ENCODE assay signal across 9 cellular contexts in the genomic region with DNA sequence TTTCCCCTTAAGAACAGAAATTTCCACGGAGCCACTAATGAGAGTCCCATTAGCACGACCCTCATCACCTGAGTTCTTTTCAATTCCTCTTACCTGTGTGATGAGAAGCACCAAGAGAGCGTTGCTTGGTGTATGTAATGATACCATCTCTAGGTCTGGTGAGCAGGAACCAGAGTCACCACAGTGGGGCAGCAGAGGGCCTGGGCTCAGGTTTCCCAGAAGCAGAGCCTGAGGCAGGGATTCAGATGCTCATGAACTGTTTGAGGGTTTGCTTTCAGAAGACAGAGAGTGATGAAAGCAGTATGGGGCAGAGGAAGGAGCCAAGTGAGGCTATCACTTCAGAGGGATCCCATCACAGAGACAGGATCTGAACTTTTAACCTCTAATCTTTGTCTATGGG. TPM values are rescaled to one million over a fixed set of nuclear protein-coding genes. Genes with fewer than 3 reads are reported as not detected.
DNase-seq lines count a peak whose midpoint lies in the region; TF ChIP-seq lines count a peak whose summit lies in the region.
"Had no signal": no experiment of that assay in that cellular context is flagged by ENCODE, and none has a peak within 500 bp of the region (broad histone marks: within the 10 kb centered on the region; RNA-seq: fewer than 3 reads in every experiment).

No MANE protein-coding gene starts in this region.

- peak overlapping the region; percentile 29 for H3K27ac Mint-ChIP-seq in neural progenitor cell
- H3K27ac Mint-ChIP-seq: brain had no signal

- H3K4me2 ChIP-seq in neural progenitor cell = no peak overlapping the region

- no peak overlapping the region for H3K4me3 ChIP-seq in neural progenitor cell

- H3K27me3 Mint-ChIP-seq in neural progenitor cell (ENCODE audit: insufficient read depth, low read depth) = peaks cover 16% of the 10 kb centered on the region

- peaks cover 10% of the 10 kb centered on the region for H3K27me3 ChIP-seq in neural progenitor cell

- no peaks in the 10 kb centered on the region for H3K36me3 Mint-ChIP-seq in neural progenitor cell
- H3K36me3 Mint-ChIP-seq: brain had no signal

- no peaks in the 10 kb centered on the region for H3K9me3 ChIP-seq in neural progenitor cell (ENCODE audit: low read depth)

- peak; percentile 16 for TF ChIP-seq CTCF in neural progenitor cell (IDR thresholded peaks at IDR 0.05)

- H2AFZ ChIP-seq in neural progenitor cell (replicated peaks) = no peak overlapping the region

- CTCF ChIA-PET in HEK293T (lab: Yijun Ruan, JAX) = no interaction called here

- H3K79me2 ChIP-seq in neural progenitor cell (ENCODE audit: low read depth) = no peaks in the 10 kb centered on the region

- no peak overlapping the region for H3K27ac ChIP-seq in neural progenitor cell

- in situ Hi-C loops in G401 (cut with HindIII; ENCODE audit: low sequenced_read_pairs) = no loop called here

- no peaks in the 10 kb centered on the region for H3K4me1 ChIP-seq in neural progenitor cell

- H3K4me3 Mint-ChIP-seq in neural progenitor cell = no peak overlapping the region
- H3K4me3 Mint-ChIP-seq: brain had no signal

- POLR2A ChIA-PET in HEK293T (lab: Yijun Ruan, JAX) = no interaction called here

- peaks cover 28% of the 10 kb centered on the region for H3K4me1 Mint-ChIP-seq in neural progenitor cell

- H4K20me1 ChIP-seq in neural progenitor cell (ENCODE audit: low read depth) = peaks cover 4% of the 10 kb centered on the region

- H3K36me3 ChIP-seq in neural progenitor cell = no peaks in the 10 kb centered on the region

- H3K9ac ChIP-seq in neural progenitor cell = no peak overlapping the region

- DNase-seq in G401 (ENCODE audit: low spot score) = peak; percentile 43
- DNase-seq in NAMALWA (ENCODE audit: low spot score) = peak; percentile 81
- DNase-seq in activated T-cell treated with anti-CD3 and anti-CD28 coated beads, Interleukin-2, amount 50 U/mL, for 48 hours = peak; percentile 62 to 72
- no peak for DNase-seq in neural progenitor cell (ENCODE audit: low spot score)
- DNase-seq in kidney glomerular epithelial cell (lab: John Stamatoyannopoulos, UW) = no peak
- DNase-seq in HuH-7.5 (ENCODE audit: low spot score) = no peak
- DNase-seq in COR-L47 (lab: John Stamatoyannopoulos, UW) = no peak
- no peak for DNase-seq in HEK293T (ENCODE audit: extremely low spot score)

- H3K9me3 Mint-ChIP-seq in neural progenitor cell = peaks cover 4% of the 10 kb centered on the region

- peaks cover 5% of the 10 kb centered on the region for H3F3A ChIP-seq in neural progenitor cell (ENCODE audit: low read depth)

TF ChIP-seq in HEK293T, 16 proteins besides CTCF, POLR2A, EP300 and RAD21:
- no peak for TF ChIP-seq FOXA1 (IDR thresholded peaks at IDR 0.05)
- no peak for TF ChIP-seq L3MBTL2 (conservative IDR thresholded peaks at IDR 0.05)
- TF ChIP-seq FOXK2 (IDR thresholded peaks at IDR 0.05) = no peak
- no peak for TF ChIP-seq SUZ12 (IDR thresholded peaks at IDR 0.05)
- TF ChIP-seq BHLHE40 (IDR thresholded peaks at IDR 0.05; ENCODE audit: borderline replicate concordance) = no peak
- no peak for TF ChIP-seq NFRKB (IDR thresholded peaks at IDR 0.05)
- no peak for TF ChIP-seq LEF1 (IDR thresholded peaks at IDR 0.05; ENCODE audit: borderline replicate concordance)
- TF ChIP-seq ARNT (IDR thresholded peaks at IDR 0.05) = no peak
- no peak for TF ChIP-seq ZNF384 (IDR thresholded peaks at IDR 0.05)
- TF ChIP-seq HDGF (IDR thresholded peaks at IDR 0.05; ENCODE audit: borderline replicate concordance) = no peak
- TF ChIP-seq SP1 (IDR thresholded peaks at IDR 0.05) = no peak
- TF ChIP-seq, protein P1, sequence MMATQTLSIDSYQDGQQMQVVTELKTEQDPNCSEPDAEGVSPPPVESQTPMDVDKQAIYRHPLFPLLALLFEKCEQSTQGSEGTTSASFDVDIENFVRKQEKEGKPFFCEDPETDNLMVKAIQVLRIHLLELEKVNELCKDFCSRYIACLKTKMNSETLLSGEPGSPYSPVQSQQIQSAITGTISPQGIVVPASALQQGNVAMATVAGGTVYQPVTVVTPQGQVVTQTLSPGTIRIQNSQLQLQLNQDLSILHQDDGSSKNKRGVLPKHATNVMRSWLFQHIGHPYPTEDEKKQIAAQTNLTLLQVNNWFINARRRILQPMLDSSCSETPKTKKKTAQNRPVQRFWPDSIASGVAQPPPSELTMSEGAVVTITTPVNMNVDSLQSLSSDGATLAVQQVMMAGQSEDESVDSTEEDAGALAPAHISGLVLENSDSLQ (IDR thresholded peaks at IDR 0.05) = no peak

RNA-seq across cellular contexts. Expression of a gene that starts 3.1 kb away (rescaled TPM):
- 5.2 and 20.7 TPM in 2 replicates for total RNA-seq in G401 (2014; rRNA removed; shearing (Covaris generic))
- total RNA-seq in neural progenitor cell (ENCODE audit: low replicate concordance) = not detected in 2 replicates

RNA-seq across cellular contexts. Expression of a gene that starts 16.1 kb away (rescaled TPM):
- total RNA-seq in G401 (2014; rRNA removed; shearing (Covaris generic)) = 0.62 and 1.5 TPM in 2 replicates
- 1.4 and 3.3 TPM in 2 replicates for total RNA-seq in neural progenitor cell (ENCODE audit: low replicate concordance)

RNA-seq across cellular contexts. Expression of a gene that starts 32.4 kb away (rescaled TPM):
- total RNA-seq in G401 (2014; rRNA removed; shearing (Covaris generic)) = 0.85 and 1.2 TPM in 2 replicates
- total RNA-seq in neural progenitor cell (ENCODE audit: low replicate concordance) = 0.22 TPM in 1 of 2 replicates, not detected in the other

RNA-seq across cellular contexts. Expression of a gene that starts 46.0 kb away (rescaled TPM):
- total RNA-seq in G401 (2014; rRNA removed; shearing (Covaris generic)) = 25.2 and 37.7 TPM in 2 replicates
- 9.1 and 12.0 TPM in 2 replicates for total RNA-seq in neural progenitor cell (ENCODE audit: low replicate concordance)

RNA-seq across cellular contexts. Expression of a gene that starts 46.4 kb away (rescaled TPM):
- 104 and 109 TPM in 2 replicates for total RNA-seq in G401 (2014; rRNA removed; shearing (Covaris generic))
- total RNA-seq in neural progenitor cell (ENCODE audit: low replicate concordance) = 13.1 and 40.4 TPM in 2 replicates

Comparison
In these comparisons a context has a peak if more than half of its experiments do, and no peak if none do; other contexts are left out.
1. DNase-seq: peak in G401 (single experiment), NAMALWA (single experiment) and activated T-cell treated with anti-CD3 and anti-CD28 coated beads, Interleukin-2, amount 50 U/mL, for 48 hours (2 of 2); none in neural progenitor cell (single experiment), kidney glomerular epithelial cell (single experiment), HuH-7.5 (single experiment), COR-L47 (single experiment) and HEK293T (single experiment).